Comparison of ENCODE assay signal across 27 cellular contexts in the genomic region with DNA sequence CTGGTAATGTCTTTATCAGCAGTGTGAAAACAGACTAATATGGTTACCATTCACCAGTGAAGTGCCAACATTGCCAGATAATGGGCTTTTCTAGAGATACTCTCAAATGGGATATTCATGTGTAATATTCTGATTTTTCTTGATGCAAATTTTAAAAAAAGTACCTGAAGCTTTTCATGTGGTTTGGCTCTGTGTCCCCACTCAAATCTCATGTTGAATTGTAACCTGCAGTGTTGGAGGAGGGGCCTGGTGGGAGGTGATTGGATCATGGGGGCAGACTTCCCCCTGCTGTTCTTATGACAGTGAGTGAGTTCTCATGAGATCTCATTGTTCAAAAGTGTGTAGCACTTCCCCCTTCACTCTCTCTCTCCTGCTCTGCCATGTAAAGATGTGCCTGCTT.
DNase-seq lines count a peak whose midpoint lies in the region; ATAC-seq, FAIRE-seq and TF ChIP-seq lines count a peak whose summit lies in the region.
"Had no signal": no experiment of that assay in that cellular context is flagged by ENCODE, and none has a peak within 500 bp of the region (broad histone marks: within the 10 kb centered on the region; RNA-seq: fewer than 3 reads in every experiment).

No MANE protein-coding gene starts in this region.

- ATAC-seq in HepG2, result no peak
- ATAC-seq in right lobe of liver, result no peak
- no peak for ATAC-seq in GM23338
- ATAC-seq in upper lobe of left lung (ENCODE audit: low FRiP score in 2 of 2), result no peak
- ATAC-seq in GM18505 (IDR thresholded peaks at IDR 0.05; ENCODE audit: unreplicated experiment), result no peak

- TF ChIP-seq RAD21 in HepG2 (CRISPR knock-in tag; IDR thresholded peaks at IDR 0.05), result no peak

- H3K4me3 Mint-ChIP-seq in GM23338 (no peak overlapping the region), glutamatergic neuron (ENCODE audit: unreplicated experiment) (no peak overlapping the region)
- H3K4me3 Mint-ChIP-seq: CD14-positive monocyte; CD4-positive, alpha-beta memory T cell; CD4-positive, CD25-positive, alpha-beta regulatory T cell; CD8-positive, alpha-beta memory T cell had no signal

- no peaks in the 10 kb centered on the region for H3F3A ChIP-seq in GM23338 (replicated peaks; ENCODE audit: low read depth)

- no peak for FAIRE-seq in HepG2 (lab: Jason Lieb, UNC)
- FAIRE-seq: A204.1, GM12892, GM18507 had no signal

- H3K79me2 ChIP-seq in HepG2 (ENCODE audit: insufficient read depth, low read length) (no peaks in the 10 kb centered on the region), GM23338 (replicated peaks; ENCODE audit: insufficient read depth) (no peaks in the 10 kb centered on the region)

- no peak overlapping the region for H3K4me3 ChIP-seq in HepG2 (replicated peaks in 1 of 3; ENCODE audit: insufficient read depth in 1 of 3, low read depth in 2 of 3, low read length in 3 of 3)
- H3K4me3 ChIP-seq in right lobe of liver, result no peak overlapping the region
- H3K4me3 ChIP-seq in GM23338, result no peak overlapping the region
- H3K4me3 ChIP-seq in prostate gland, result no peak overlapping the region
- H3K4me3 ChIP-seq in upper lobe of left lung, result no peak overlapping the region
- H3K4me3 ChIP-seq: BLaER1 had no signal

- intact Hi-C loops in HepG2 (cut with micrococcal nuclease; ENCODE audit: unreplicated experiment), result no loop called here
- intact Hi-C loops in right lobe of liver (cut with DNase I), result no loop called here
- intact Hi-C loops in prostate gland (cut with DNase I), result no loop called here

- H3K9me3 Mint-ChIP-seq in GM23338 (no peaks in the 10 kb centered on the region), glutamatergic neuron (ENCODE audit: unreplicated experiment) (no peaks in the 10 kb centered on the region)

- no peaks in the 10 kb centered on the region for H3K9me3 ChIP-seq in HepG2 (ENCODE audit: low read length)
- no peaks in the 10 kb centered on the region for H3K9me3 ChIP-seq in right lobe of liver
- H3K9me3 ChIP-seq in prostate gland, result no peaks in the 10 kb centered on the region
- no peaks in the 10 kb centered on the region for H3K9me3 ChIP-seq in upper lobe of left lung
- H3K9me3 ChIP-seq: BE2C, BLaER1 had no signal

- POLR2A ChIA-PET in HepG2 (lab: Yijun Ruan, JAX), result no interaction called here

- H3K4me1 Mint-ChIP-seq in GM23338 (peaks cover 13% of the 10 kb centered on the region), glutamatergic neuron (ENCODE audit: low read depth, unreplicated experiment) (peaks cover 16% of the 10 kb centered on the region)
- H3K4me1 Mint-ChIP-seq: CD14-positive monocyte; CD4-positive, alpha-beta memory T cell; CD4-positive, CD25-positive, alpha-beta regulatory T cell; CD8-positive, alpha-beta memory T cell had no signal

- no peak overlapping the region for H3K9ac ChIP-seq in HepG2 (ENCODE audit: insufficient read depth, low read depth, low read length)
- H3K9ac ChIP-seq: BLaER1 had no signal

- DNase-seq in HepG2 (ENCODE audit: low spot score) (no peak), right lobe of liver (no peak), GM23338 (ENCODE audit: low spot score) (no peak), glutamatergic neuron (no peak), prostate gland (ENCODE audit: low spot score) (no peak), upper lobe of left lung (no peak)
- DNase-seq: 8988T; ACHN; BE2C; C1 segment of cervical spinal cord; CD4-positive, alpha-beta memory T cell; CD4-positive, CD25-positive, alpha-beta regulatory T cell; CD8-positive, alpha-beta memory T cell; COR-L47; DMS 273 treated with DMSO at 0.1 percent for 48 hours; DMS153; DMS53; DMS79; DND-41; EL; GDM1 had no signal

- TF ChIP-seq CTCF in HepG2 (CRISPR knock-in tag; IDR thresholded peaks at IDR 0.05) (0 out of 2 replicates have a peak, but pooled peaks have one; percentile 15), right lobe of liver (IDR thresholded peaks at IDR 0.05) (no peak), GM23338 (conservative IDR thresholded peaks at IDR 0.05; ENCODE audit: low read depth in 2 of 2) (no peak), glutamatergic neuron (IDR thresholded peaks at IDR 0.05; ENCODE audit: partially characterized antibody, unreplicated experiment) (no peak), prostate gland (IDR thresholded peaks at IDR 0.05) (no peak), upper lobe of left lung (IDR thresholded peaks at IDR 0.05) (no peak)

- TF ChIP-seq POLR2A in HepG2 (IDR thresholded peaks at IDR 0.05; ENCODE audit: insufficient read depth in 1 of 2, low read depth in 2 of 2, low read length in 2 of 2) (no peak), right lobe of liver (IDR thresholded peaks at IDR 0.05) (no peak), prostate gland (IDR thresholded peaks at IDR 0.05) (no peak), upper lobe of left lung (IDR thresholded peaks at IDR 0.05) (no peak), GM18505 (IDR thresholded peaks at IDR 0.05; ENCODE audit: borderline replicate concordance, extremely low read depth, insufficient read depth, insufficient read length) (no peak)

- no peaks in the 10 kb centered on the region for H4K20me1 ChIP-seq in HepG2 (ENCODE audit: insufficient read depth, low read length)
- no peaks in the 10 kb centered on the region for H4K20me1 ChIP-seq in GM23338 (replicated peaks; ENCODE audit: insufficient read depth)
- H4K20me1 ChIP-seq: BLaER1 had no signal

- in situ Hi-C loops in HepG2 (cut with HindIII; ENCODE audit: extremely low pct_ligation_motif_present, low pct_unique_long_range_greater_than_20kb), result no loop called here

- H3K36me3 Mint-ChIP-seq in GM23338 (ENCODE audit: low read depth) (peaks cover 13% of the 10 kb centered on the region; the same call in 2 of the 3 replicates), glutamatergic neuron (ENCODE audit: unreplicated experiment) (peaks cover 4% of the 10 kb centered on the region)
- H3K36me3 Mint-ChIP-seq: CD14-positive monocyte; CD4-positive, alpha-beta memory T cell; CD4-positive, CD25-positive, alpha-beta regulatory T cell; CD8-positive, alpha-beta memory T cell had no signal

- no peaks in the 10 kb centered on the region; a peak in 1 of 5 replicates for H3K27me3 ChIP-seq in HepG2 (ENCODE audit: control insufficient read depth in 1 of 2, insufficient read depth in 2 of 2, low read length in 2 of 2)
- H3K27me3 ChIP-seq in right lobe of liver, result no peaks in the 10 kb centered on the region
- no peaks in the 10 kb centered on the region for H3K27me3 ChIP-seq in GM23338 (ENCODE audit: insufficient read depth)
- H3K27me3 ChIP-seq in prostate gland (replicated peaks; ENCODE audit: insufficient read depth), result no peaks in the 10 kb centered on the region
- no peaks in the 10 kb centered on the region for H3K27me3 ChIP-seq in upper lobe of left lung
- H3K27me3 ChIP-seq: BE2C, BLaER1 had no signal

- TF ChIP-seq EP300 in HepG2 (IDR thresholded peaks at IDR 0.05; ENCODE audit: low read depth in 2 of 2, low read length in 2 of 2) (no peak), HepG2 (CRISPR knock-in tag; IDR thresholded peaks at IDR 0.05; ENCODE audit: borderline replicate concordance) (no peak), upper lobe of left lung (IDR thresholded peaks at IDR 0.05) (no peak)

- H3K9me2 ChIP-seq in GM23338 (ENCODE audit: insufficient read depth), result peaks cover 11% of the 10 kb centered on the region

- H3K27ac ChIP-seq in HepG2 (ENCODE audit: extremely low read length, insufficient read depth, low read length), result no peak overlapping the region
- H3K27ac ChIP-seq in right lobe of liver, result no peak overlapping the region
- no peak overlapping the region for H3K27ac ChIP-seq in GM23338 (ENCODE audit: low read depth)
- no peak overlapping the region for H3K27ac ChIP-seq in prostate gland
- H3K27ac ChIP-seq in upper lobe of left lung, result no peak overlapping the region
- H3K27ac ChIP-seq: BLaER1 had no signal

- H3K27ac Mint-ChIP-seq in GM23338 (no peak overlapping the region), glutamatergic neuron (ENCODE audit: unreplicated experiment) (peak overlapping the region; percentile 71)
- H3K27ac Mint-ChIP-seq: CD14-positive monocyte; CD4-positive, alpha-beta memory T cell; CD4-positive, CD25-positive, alpha-beta regulatory T cell; CD8-positive, alpha-beta memory T cell had no signal

- CTCF ChIA-PET in HepG2 (lab: Yijun Ruan, JAX; ENCODE audit: low intra/inter-chr PET ratio, low total read pairs), result no interaction called here

- H2AFZ ChIP-seq in HepG2 (ENCODE audit: low read length) (no peak overlapping the region), GM23338 (no peak overlapping the region)

- H3K27me3 Mint-ChIP-seq in GM23338 (ENCODE audit: insufficient read depth, low read depth, poor library complexity) (no peaks in the 10 kb centered on the region), glutamatergic neuron (ENCODE audit: unreplicated experiment) (peaks cover 2% of the 10 kb centered on the region)
- H3K27me3 Mint-ChIP-seq: CD4-positive, alpha-beta memory T cell; CD4-positive, CD25-positive, alpha-beta regulatory T cell had no signal

- H3K4me2 ChIP-seq in HepG2 (ENCODE audit: low read depth, low read length) (no peak overlapping the region), GM23338 (0 out of 2 replicates have a peak overlapping the region, but pooled peaks have one; percentile 26)
- H3K4me2 ChIP-seq: BLaER1 had no signal

- no TSS peak for BruUV-seq in HepG2 (replicated peaks; lab: Mats Ljungman, UMichigan)

- peaks cover 7% of the 10 kb centered on the region; the same call in 1 of the 2 replicates for H3K4me1 ChIP-seq in HepG2 (ENCODE audit: insufficient read depth, low read length)
- no peaks in the 10 kb centered on the region for H3K4me1 ChIP-seq in right lobe of liver
- H3K4me1 ChIP-seq in GM23338 (ENCODE audit: insufficient read depth), result peaks cover 12% of the 10 kb centered on the region
- H3K4me1 ChIP-seq in prostate gland (replicated peaks), result no peaks in the 10 kb centered on the region
- no peaks in the 10 kb centered on the region for H3K4me1 ChIP-seq in upper lobe of left lung
- H3K4me1 ChIP-seq: BE2C, BLaER1 had no signal

- H3K36me3 ChIP-seq in HepG2 (replicated peaks in 1 of 2; ENCODE audit: control insufficient read depth in 1 of 2, insufficient read depth in 2 of 2, low read length in 2 of 2) (no peaks in the 10 kb centered on the region), right lobe of liver (no peaks in the 10 kb centered on the region), GM23338 (ENCODE audit: insufficient read depth) (no peaks in the 10 kb centered on the region), prostate gland (no peaks in the 10 kb centered on the region), upper lobe of left lung (no peaks in the 10 kb centered on the region)
- H3K36me3 ChIP-seq: BE2C, BLaER1 had no signal

TF ChIP-seq in HepG2, 621 proteins besides CTCF, POLR2A, EP300 and RAD21:
- TF ChIP-seq STAG1 (CRISPR knock-in tag; IDR thresholded peaks at IDR 0.05), result peak; percentile 19; the same call in 1 of the 2 replicates
- no peak for TF ChIP-seq CAMTA2 (CRISPR knock-in tag; IDR thresholded peaks at IDR 0.05; ENCODE audit: borderline replicate concordance)
